Comparison of ENCODE assay signal across 21 cellular contexts in genomic region chr10:84946984-84947383, GRCh38.
DNase-seq lines count a peak whose midpoint lies in the region; ATAC-seq lines count a peak whose summit lies in the region.
"Had no signal": no experiment of that assay in that cellular context is flagged by ENCODE, and none has a peak within 500 bp of the region (broad histone marks: within the 10 kb centered on the region; RNA-seq: fewer than 3 reads in every experiment).

No MANE protein-coding gene starts in this region.

- POLR2A ChIA-PET in naive thymus-derived CD4-positive, alpha-beta T cell (lab: Charles Lee): no interaction called here

- no peaks in the 10 kb centered on the region for H3K4me1 Mint-ChIP-seq in naive thymus-derived CD4-positive, alpha-beta T cell
- H3K4me1 Mint-ChIP-seq: neural progenitor cell; stimulated activated naive B cell treated with anti-CD40 and anti-IgM and Interleukin-4, amounts not matched to agents 10 μg/mL and 1 μg/mL and 100 μg/mL, for 72 hours had no signal

- H3K4me1 ChIP-seq in naive thymus-derived CD4-positive, alpha-beta T cell (ENCODE audit: control insufficient read depth in 2 of 2, insufficient read depth in 2 of 2, low read length in 2 of 2): no peaks in the 10 kb centered on the region
- H3K4me1 ChIP-seq: body of pancreas, heart left ventricle, neural progenitor cell, right lobe of liver, uterus had no signal

- H3K27me3 Mint-ChIP-seq in naive thymus-derived CD4-positive, alpha-beta T cell: peaks cover 0 to 9% (median 0%) of the 10 kb centered on the region in 5 donors
- H3K27me3 Mint-ChIP-seq: stimulated activated naive B cell treated with anti-CD40 and anti-IgM and Interleukin-4, amounts not matched to agents 10 μg/mL and 1 μg/mL and 100 μg/mL, for 72 hours had no signal

- intact Hi-C loops in naive thymus-derived CD4-positive, alpha-beta T cell (cut with micrococcal nuclease): no loop called here

- CTCF ChIA-PET in naive thymus-derived CD4-positive, alpha-beta T cell (lab: Charles Lee): no interaction called here

- no peak for ATAC-seq in naive thymus-derived CD4-positive, alpha-beta T cell
- ATAC-seq in HG02571 (IDR thresholded peaks at IDR 0.05; ENCODE audit: unreplicated experiment) (no peak), HG03571 (IDR thresholded peaks at IDR 0.05; ENCODE audit: unreplicated experiment) (no peak), GM19324 (IDR thresholded peaks at IDR 0.05; ENCODE audit: low FRiP score, unreplicated experiment) (no peak)
- ATAC-seq: body of pancreas; heart left ventricle; right lobe of liver; stimulated activated naive B cell treated with anti-CD40 and anti-IgM and Interleukin-4, amounts not matched to agents 10 μg/mL and 1 μg/mL and 100 μg/mL, for 72 hours had no signal

- no peak overlapping the region for H3K4me3 Mint-ChIP-seq in naive thymus-derived CD4-positive, alpha-beta T cell
- H3K4me3 Mint-ChIP-seq: neural progenitor cell; stimulated activated naive B cell treated with anti-CD40 and anti-IgM and Interleukin-4, amounts not matched to agents 10 μg/mL and 1 μg/mL and 100 μg/mL, for 72 hours had no signal

- no peaks in the 10 kb centered on the region for H3K9me3 ChIP-seq in naive thymus-derived CD4-positive, alpha-beta T cell (ENCODE audit: control insufficient read depth in 2 of 3, low read length in 3 of 3)
- H3K9me3 ChIP-seq: BLaER1 treated with 17β-estradiol and CSF1 and Interleukin-3, amounts not matched to agents 10 nM and 100 nM; body of pancreas; heart left ventricle; right lobe of liver; uterus had no signal

- H3K9me3 Mint-ChIP-seq in naive thymus-derived CD4-positive, alpha-beta T cell: peaks cover 0 to 5% (median 0%) of the 10 kb centered on the region in 11 donors
- H3K9me3 Mint-ChIP-seq: neural progenitor cell; stimulated activated naive B cell treated with anti-CD40 and anti-IgM and Interleukin-4, amounts not matched to agents 10 μg/mL and 1 μg/mL and 100 μg/mL, for 72 hours had no signal

- no peak overlapping the region for H3K4me3 ChIP-seq in naive thymus-derived CD4-positive, alpha-beta T cell (ENCODE audit: low read length)
- H3K4me3 ChIP-seq: BLaER1 treated with 17β-estradiol and CSF1 and Interleukin-3, amounts not matched to agents 10 nM and 100 nM; body of pancreas; heart left ventricle; neural progenitor cell; right lobe of liver; uterus had no signal

- H3K27me3 ChIP-seq in naive thymus-derived CD4-positive, alpha-beta T cell (ENCODE audit: control insufficient read depth in 2 of 2, insufficient read depth in 2 of 2, low read length in 2 of 2): no peaks in the 10 kb centered on the region
- H3K27me3 ChIP-seq: BLaER1 treated with 17β-estradiol and CSF1 and Interleukin-3, amounts not matched to agents 10 nM and 100 nM; body of pancreas; heart left ventricle; neural progenitor cell; right lobe of liver; uterus had no signal

- peaks cover 0 to 3% (median 0%) of the 10 kb centered on the region in 5 donors for H3K36me3 Mint-ChIP-seq in naive thymus-derived CD4-positive, alpha-beta T cell
- H3K36me3 Mint-ChIP-seq: neural progenitor cell; stimulated activated naive B cell treated with anti-CD40 and anti-IgM and Interleukin-4, amounts not matched to agents 10 μg/mL and 1 μg/mL and 100 μg/mL, for 72 hours had no signal

- DNase-seq in COLO668 (lab: John Stamatoyannopoulos, UW; ENCODE audit: unreplicated experiment) (peak; percentile 43), DMS53 treated with DMSO at 0.1 percent for 48 hours (lab: John Stamatoyannopoulos, UW; ENCODE audit: unreplicated experiment) (peak; percentile 14), NCI-H2029 (lab: John Stamatoyannopoulos, UW) (peak; percentile 40), NCI-H510A (lab: John Stamatoyannopoulos, UW) (peak; percentile 32)
- DNase-seq in naive thymus-derived CD4-positive, alpha-beta T cell: no peak
- DNase-seq: activated CD4-positive, alpha-beta T cell treated with anti-CD3 and anti-CD28 coated beads for 1 hour; activated naive CD4-positive, alpha-beta T cell; body of pancreas; heart left ventricle; mammary epithelial cell; right lobe of liver; stimulated activated CD4-positive, alpha-beta T cell treated with anti-CD3 and anti-CD28 coated beads, Interleukin-12 subunit alpha, Interleukin-12 subunit beta, amount 100 ng/mL, for 4 hours; stimulated activated CD4-positive, alpha-beta T cell treated with anti-CD3 and anti-CD28 coated beads, Interleukin-4, amount 100 ng/mL, for 24 hours; stimulated activated naive B cell treated with anti-CD40 and anti-IgM and Interleukin-4, amounts not matched to agents 10 μg/mL and 1 μg/mL and 100 μg/mL, for 72 hours; uterus had no signal

- no peak overlapping the region for H3K27ac Mint-ChIP-seq in naive thymus-derived CD4-positive, alpha-beta T cell
- H3K27ac Mint-ChIP-seq: neural progenitor cell; stimulated activated naive B cell treated with anti-CD40 and anti-IgM and Interleukin-4, amounts not matched to agents 10 μg/mL and 1 μg/mL and 100 μg/mL, for 72 hours had no signal

- no peak overlapping the region for H3K27ac ChIP-seq in naive thymus-derived CD4-positive, alpha-beta T cell (ENCODE audit: low read depth, low read length)
- H3K27ac ChIP-seq: BLaER1 treated with 17β-estradiol and CSF1 and Interleukin-3, amounts not matched to agents 10 nM and 100 nM; body of pancreas; epithelial cell of prostate; heart left ventricle; neural progenitor cell; right lobe of liver; uterus had no signal

- H3K36me3 ChIP-seq in naive thymus-derived CD4-positive, alpha-beta T cell (ENCODE audit: control insufficient read depth in 2 of 3, insufficient read depth in 3 of 3, low read length in 3 of 3): no peaks in the 10 kb centered on the region
- H3K36me3 ChIP-seq: BLaER1 treated with 17β-estradiol and CSF1 and Interleukin-3, amounts not matched to agents 10 nM and 100 nM; heart left ventricle; neural progenitor cell; right lobe of liver; uterus had no signal

Comparison
In these comparisons a context has a peak if more than half of its experiments do, and no peak if none do; other contexts are left out.
1. DNase-seq: peak in COLO668 (single experiment), DMS53 treated with DMSO at 0.1 percent for 48 hours (single experiment), NCI-H2029 (single experiment) and NCI-H510A (single experiment); none in naive thymus-derived CD4-positive, alpha-beta T cell (0 of 9).